Comparison of ENCODE assay signal across 10 cellular contexts in genomic region chr6:30500421-30501069, GRCh38. TPM values are rescaled to one million over a fixed set of nuclear protein-coding genes. Genes with fewer than 3 reads are reported as not detected.
DNase-seq lines count a peak whose midpoint lies in the region; ATAC-seq and TF ChIP-seq lines count a peak whose summit lies in the region.
"Had no signal": no experiment of that assay in that cellular context is flagged by ENCODE, and none has a peak within 500 bp of the region (broad histone marks: within the 10 kb centered on the region; RNA-seq: fewer than 3 reads in every experiment).

No MANE protein-coding gene starts in this region.

- no peak for TF ChIP-seq POLR2A in upper lobe of left lung (IDR thresholded peaks at IDR 0.05)

- no peaks in the 10 kb centered on the region for H3K36me3 Mint-ChIP-seq in activated naive CD4-positive, alpha-beta T cell treated with anti-CD3 and anti-CD28 coated beads for 36 hours (ENCODE audit: low read depth)
- H3K36me3 Mint-ChIP-seq in activated T-helper 2 cell treated with anti-CD3 and anti-CD28 coated beads, Interferon-gamma antibody, Interleukin-2, Interleukin-4, amounts not matched to agents 10 μg/mL and 5 μg/mL and 100 μg/mL, durations not matched to agents 14 hours and 24 hours and 36 hours (ENCODE audit: low read depth), result peaks cover 3% of the 10 kb centered on the region

- peak in 1 of 4 donors; percentile 24 for TF ChIP-seq EP300 in upper lobe of left lung (IDR thresholded peaks at IDR 0.05)

- intact Hi-C loops in activated naive CD4-positive, alpha-beta T cell treated with anti-CD3 and anti-CD28 coated beads for 36 hours (cut with micrococcal nuclease), result no loop called here
- intact Hi-C loops in activated T-helper 2 cell treated with anti-CD3 and anti-CD28 coated beads, Interferon-gamma antibody, Interleukin-2, Interleukin-4, amounts not matched to agents 10 μg/mL and 5 μg/mL and 100 μg/mL, durations not matched to agents 14 hours and 24 hours and 36 hours (cut with micrococcal nuclease), result no loop called here

- peak overlapping the region; percentile 67 for H3K4me3 Mint-ChIP-seq in activated naive CD4-positive, alpha-beta T cell treated with anti-CD3 and anti-CD28 coated beads for 36 hours
- peak overlapping the region; percentile 7 for H3K4me3 Mint-ChIP-seq in activated T-helper 2 cell treated with anti-CD3 and anti-CD28 coated beads, Interferon-gamma antibody, Interleukin-2, Interleukin-4, amounts not matched to agents 10 μg/mL and 5 μg/mL and 100 μg/mL, durations not matched to agents 14 hours and 24 hours and 36 hours (ENCODE audit: low read depth)
- H3K4me3 Mint-ChIP-seq: nephron had no signal

- WGBS in upper lobe of left lung, 2 donors, result 45 to 53% methylated on average over 9 of the region's 9 CpGs

- H3K27ac Mint-ChIP-seq in activated naive CD4-positive, alpha-beta T cell treated with anti-CD3 and anti-CD28 coated beads for 36 hours, result peak overlapping the region; percentile 87
- no peak overlapping the region for H3K27ac Mint-ChIP-seq in activated T-helper 2 cell treated with anti-CD3 and anti-CD28 coated beads, Interferon-gamma antibody, Interleukin-2, Interleukin-4, amounts not matched to agents 10 μg/mL and 5 μg/mL and 100 μg/mL, durations not matched to agents 14 hours and 24 hours and 36 hours
- H3K27ac Mint-ChIP-seq: nephron had no signal

- ATAC-seq in upper lobe of left lung (ENCODE audit: low FRiP score in 2 of 2) (peak in 1 of 2 donors; percentile 43), GM18868 (IDR thresholded peaks at IDR 0.05; ENCODE audit: unreplicated experiment) (no peak)

- no peaks in the 10 kb centered on the region for H3K27me3 ChIP-seq in upper lobe of left lung
- H3K27me3 ChIP-seq: cardiac muscle cell had no signal

- peak overlapping the region; percentile 51 to 83 (median 68) for H3K27ac ChIP-seq in upper lobe of left lung
- H3K27ac ChIP-seq: cardiac muscle cell had no signal

- no peaks in the 10 kb centered on the region for H3K9me3 ChIP-seq in upper lobe of left lung

- peaks cover 2% of the 10 kb centered on the region for H3K9me3 Mint-ChIP-seq in activated naive CD4-positive, alpha-beta T cell treated with anti-CD3 and anti-CD28 coated beads for 36 hours
- H3K9me3 Mint-ChIP-seq in activated T-helper 2 cell treated with anti-CD3 and anti-CD28 coated beads, Interferon-gamma antibody, Interleukin-2, Interleukin-4, amounts not matched to agents 10 μg/mL and 5 μg/mL and 100 μg/mL, durations not matched to agents 14 hours and 24 hours and 36 hours, result no peaks in the 10 kb centered on the region
- H3K9me3 Mint-ChIP-seq: nephron had no signal

- H3K4me3 ChIP-seq in upper lobe of left lung, result no peak overlapping the region
- H3K4me3 ChIP-seq: cardiac muscle cell had no signal

- no peaks in the 10 kb centered on the region for H3K27me3 Mint-ChIP-seq in activated naive CD4-positive, alpha-beta T cell treated with anti-CD3 and anti-CD28 coated beads for 36 hours (ENCODE audit: low read depth)
- H3K27me3 Mint-ChIP-seq in activated T-helper 2 cell treated with anti-CD3 and anti-CD28 coated beads, Interferon-gamma antibody, Interleukin-2, Interleukin-4, amounts not matched to agents 10 μg/mL and 5 μg/mL and 100 μg/mL, durations not matched to agents 14 hours and 24 hours and 36 hours (ENCODE audit: low read depth), result no peaks in the 10 kb centered on the region

- CTCF ChIA-PET in activated naive CD4-positive, alpha-beta T cell treated with anti-CD3 and anti-CD28 coated beads for 36 hours (lab: Charles Lee), result interaction anchor here (0.8 to 3.4 kb wide), 13 partner anchors 9 to 230 kb away, joined by 3 to 31 read pairs (median 5); no protein-coding TSS in a partner anchor

- TF ChIP-seq CTCF in upper lobe of left lung (IDR thresholded peaks at IDR 0.05), result no peak

- no peaks in the 10 kb centered on the region for H3K36me3 ChIP-seq in upper lobe of left lung
- H3K36me3 ChIP-seq: cardiac muscle cell had no signal

- H3K4me1 ChIP-seq in upper lobe of left lung, result peaks cover 8 to 28% (median 17%) of the 10 kb centered on the region in 4 donors

- peaks cover 58% of the 10 kb centered on the region for H3K4me1 Mint-ChIP-seq in activated naive CD4-positive, alpha-beta T cell treated with anti-CD3 and anti-CD28 coated beads for 36 hours (ENCODE audit: low read depth)
- H3K4me1 Mint-ChIP-seq in activated T-helper 2 cell treated with anti-CD3 and anti-CD28 coated beads, Interferon-gamma antibody, Interleukin-2, Interleukin-4, amounts not matched to agents 10 μg/mL and 5 μg/mL and 100 μg/mL, durations not matched to agents 14 hours and 24 hours and 36 hours (ENCODE audit: low read depth), result peaks cover 33% of the 10 kb centered on the region
- H3K4me1 Mint-ChIP-seq: nephron had no signal

- peak; percentile 50 for DNase-seq in activated naive CD4-positive, alpha-beta T cell treated with anti-CD3 and anti-CD28 coated beads for 36 hours
- no peak for DNase-seq in activated naive CD4-positive, alpha-beta T cell treated with Interleukin-2 at 50 U/mL for 16 hours
- no peak for DNase-seq in activated T-helper 2 cell treated with anti-CD3 and anti-CD28 coated beads, Interferon-gamma antibody, Interleukin-2, Interleukin-4, amounts not matched to agents 10 μg/mL and 5 μg/mL and 100 μg/mL, durations not matched to agents 14 hours and 24 hours and 36 hours (ENCODE audit: low spot score)
- DNase-seq in islet precursor cell (peak; percentile 66), upper lobe of left lung (no peak), hypothalamus (lab: John Stamatoyannopoulos, UW) (no peak)
- no peak for DNase-seq in stimulated activated naive CD4-positive, alpha-beta T cell treated with Interleukin-2 at 50 U/mL for 16 hours (lab: John Stamatoyannopoulos, UW)

RNA-seq across cellular contexts. Expression of gene HLA-E, which starts 11.2 kb away (rescaled TPM):
- 100 to 1,000 TPM; 598 to 608 TPM for total RNA-seq in activated naive CD4-positive, alpha-beta T cell treated with anti-CD3 and anti-CD28 coated beads for 36 hours
- total RNA-seq in activated T-helper 2 cell treated with anti-CD3 and anti-CD28 coated beads, Interferon-gamma antibody, Interleukin-2, Interleukin-4, amounts not matched to agents 10 μg/mL and 5 μg/mL and 100 μg/mL, durations not matched to agents 14 hours and 24 hours and 36 hours, result 358 and 360 TPM in 2 replicates
- total RNA-seq in upper lobe of left lung, result 1,000 to 10,000 TPM in 2 of 6 donors, 100 to 1,000 TPM in 4; 553 to 1,296 (median 975) TPM

RNA-seq across cellular contexts. Expression of gene GNL1, which starts 55.7 kb away (rescaled TPM):
- 10 to 100 TPM; 78.2 to 82.1 TPM for total RNA-seq in activated naive CD4-positive, alpha-beta T cell treated with anti-CD3 and anti-CD28 coated beads for 36 hours
- total RNA-seq in activated T-helper 2 cell treated with anti-CD3 and anti-CD28 coated beads, Interferon-gamma antibody, Interleukin-2, Interleukin-4, amounts not matched to agents 10 μg/mL and 5 μg/mL and 100 μg/mL, durations not matched to agents 14 hours and 24 hours and 36 hours, result 79.8 and 88.2 TPM in 2 replicates
- total RNA-seq in upper lobe of left lung, result 10 to 100 TPM; 30.4 to 60.6 (median 51.2) TPM

RNA-seq across cellular contexts. Expression of gene PRR3, which starts 56.5 kb away (rescaled TPM):
- 10 to 100 TPM; 21.7 to 22.0 TPM for total RNA-seq in activated naive CD4-positive, alpha-beta T cell treated with anti-CD3 and anti-CD28 coated beads for 36 hours
- total RNA-seq in activated T-helper 2 cell treated with anti-CD3 and anti-CD28 coated beads, Interferon-gamma antibody, Interleukin-2, Interleukin-4, amounts not matched to agents 10 μg/mL and 5 μg/mL and 100 μg/mL, durations not matched to agents 14 hours and 24 hours and 36 hours, result 35.0 and 36.6 TPM in 2 replicates
- total RNA-seq in upper lobe of left lung, result 10 to 100 TPM in 1 of 6 donors, 1 to 10 TPM in 5; 6.0 to 13.6 (median 7.0) TPM

Comparison
In these comparisons a context has a peak if more than half of its experiments do, and no peak if none do; other contexts are left out.
1. DNase-seq: peak in activated naive CD4-positive, alpha-beta T cell treated with anti-CD3 and anti-CD28 coated beads for 36 hours (single experiment) and islet precursor cell (single experiment); none in activated naive CD4-positive, alpha-beta T cell treated with Interleukin-2 at 50 U/mL for 16 hours (single experiment), activated T-helper 2 cell treated with anti-CD3 and anti-CD28 coated beads, Interferon-gamma antibody, Interleukin-2, Interleukin-4, amounts not matched to agents 10 μg/mL and 5 μg/mL and 100 μg/mL, durations not matched to agents 14 hours and 24 hours and 36 hours (single experiment), upper lobe of left lung (0 of 2), stimulated activated naive CD4-positive, alpha-beta T cell treated with Interleukin-2 at 50 U/mL for 16 hours (single experiment) and hypothalamus (0 of 51).